ENCODE assay signal across 24 cellular contexts in the genomic region with DNA sequence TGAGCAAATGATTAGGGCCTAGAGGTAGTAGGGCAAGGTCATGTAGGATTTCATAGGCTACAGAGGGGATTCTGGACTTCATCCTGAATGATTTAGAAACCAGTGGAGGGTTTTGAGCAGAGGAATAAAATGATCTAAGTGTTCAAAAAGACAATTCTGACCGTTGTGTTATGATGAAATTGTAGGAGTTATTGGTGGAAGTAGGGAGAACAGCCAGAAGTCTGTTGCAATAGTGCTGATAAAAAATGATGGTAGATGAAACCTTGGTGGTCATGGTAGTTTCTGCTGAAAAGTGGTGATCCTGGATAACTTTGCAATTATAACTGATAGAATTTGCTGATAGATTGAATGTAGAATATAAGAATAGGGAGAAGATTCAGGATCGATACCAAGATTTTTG.
A peak's percentile ranks its signal among the peaks of the same experiment; 100 is the strongest.
DNase-seq lines count a peak whose midpoint lies in the region; ATAC-seq, FAIRE-seq and TF ChIP-seq lines count a peak whose summit lies in the region.
"Had no signal": no experiment of that assay in that cellular context is flagged by ENCODE, and none has a peak within 500 bp of the region (broad histone marks: within the 10 kb centered on the region; RNA-seq: fewer than 3 reads in every experiment).

No MANE protein-coding gene starts in this region.

- no peaks in the 10 kb centered on the region for H3K9me2 ChIP-seq in GM23248 (ENCODE audit: insufficient read depth)

- H3K36me3 ChIP-seq in GM23248 (ENCODE audit: low read depth), result no peaks in the 10 kb centered on the region
- no peaks in the 10 kb centered on the region for H3K36me3 ChIP-seq in SJCRH30

- H3K9me3 ChIP-seq in GM23248 (ENCODE audit: low read depth) (no peaks in the 10 kb centered on the region), SJCRH30 (replicated peaks) (no peaks in the 10 kb centered on the region)

- H3F3A ChIP-seq in GM23248 (ENCODE audit: insufficient read depth), result no peaks in the 10 kb centered on the region

- H3K27ac ChIP-seq in GM23248 (no peak overlapping the region), SJCRH30 (no peak overlapping the region)

- DNase-seq in AG09309 (ENCODE audit: low read depth) (peak; percentile 13), GM23248 (peak; percentile 17), amniotic epithelial cell (ENCODE audit: low read depth) (peak; percentile 68), left lobe of liver (ENCODE audit: low spot score) (no peak), H54 (ENCODE audit: insufficient read length, low spot score) (no peak), iPS-NIHi11 (ENCODE audit: low spot score) (no peak), SJCRH30 (no peak)
- DNase-seq: activated CD4-positive, alpha-beta memory T cell treated with anti-CD3 and anti-CD28 coated beads, Interleukin-2, amount 10 ng/mL, durations not matched to agents 7 days and 5 days; activated CD8-positive, alpha-beta memory T cell treated with anti-CD3 and anti-CD28 coated beads, Interleukin-2, amount 50 U/mL, for 4 hours; activated naive CD4-positive, alpha-beta T cell treated with Interleukin-2 at 50 U/mL for 16 hours; C1 segment of cervical spinal cord; COR-L47; dermis blood vessel endothelial cell; DMS79; HCEC 1CT; NCI-H1105 treated with DMSO at 0.1 percent for 48 hours; NCI-H2081; NCI-H526; PC-3; stimulated activated CD4-positive, alpha-beta T cell treated with anti-CD3 and anti-CD28 coated beads, Interleukin-12 subunit alpha, Interleukin-12 subunit beta, amount 100 ng/mL, for 4 hours; stimulated activated CD4-positive, alpha-beta T cell treated with anti-CD3 and anti-CD28 coated beads, Interleukin-2, amount 100 ng/mL, for 48 hours; stimulated activated naive CD8-positive, alpha-beta T cell treated with anti-CD3 and anti-CD28 coated beads, Interleukin-15, amount 100 ng/mL, for 72 hours had no signal

- H3K27me3 ChIP-seq in GM23248 (replicated peaks; ENCODE audit: insufficient read depth) (no peaks in the 10 kb centered on the region), SJCRH30 (no peaks in the 10 kb centered on the region)

- H4K20me1 ChIP-seq in GM23248 (ENCODE audit: insufficient read depth), result no peaks in the 10 kb centered on the region

- peak; percentile 48 for ATAC-seq in left lobe of liver
- ATAC-seq: esophagus mucosa, PC-3 had no signal

- WGBS in GM23248 (ENCODE audit: low coverage in 1 of 2, low lambda C conversion rate in 2 of 2, missing lambda C conversion rate in 2 of 2), 2 experiments, result 50 to 63% methylated on average over 2 of the region's 2 CpGs

- no peak for FAIRE-seq in H54 (lab: Jason Lieb, UNC)
- FAIRE-seq: G401.6 had no signal

- TF ChIP-seq POLR2A in H54 (IDR thresholded peaks at IDR 0.05; ENCODE audit: low read depth, low read length), result no peak

- H3K4me2 ChIP-seq in GM23248 (ENCODE audit: unreplicated experiment), result no peak overlapping the region

- no peaks in the 10 kb centered on the region for H3K79me2 ChIP-seq in GM23248 (ENCODE audit: insufficient read depth)

- H3K4me3 ChIP-seq in AG09309 (ENCODE audit: control insufficient read depth, low read depth, low read length) (no peak overlapping the region), GM23248 (no peak overlapping the region), SJCRH30 (no peak overlapping the region)

- H3K4me1 ChIP-seq in GM23248 (ENCODE audit: insufficient read depth), result no peaks in the 10 kb centered on the region
- no peaks in the 10 kb centered on the region for H3K4me1 ChIP-seq in SJCRH30

- TF ChIP-seq CTCF in AG09309 (IDR thresholded peaks at IDR 0.05; ENCODE audit: control insufficient read depth, insufficient read depth, low read depth, low read length, missing control alignments), result no peak

- in situ Hi-C loops in GM23248 (cut with MboI), result no loop called here

- H2AFZ ChIP-seq in GM23248, result no peak overlapping the region

- no peak overlapping the region for H3K9ac ChIP-seq in GM23248

Comparison
In these comparisons a context has a peak if more than half of its experiments do, and no peak if none do; other contexts are left out.
1. DNase-seq: peak in AG09309 (single experiment), GM23248 (single experiment) and amniotic epithelial cell (single experiment); none in left lobe of liver (single experiment), H54 (single experiment), iPS-NIHi11 (single experiment) and SJCRH30 (0 of 2).